In the genomic region with DNA sequence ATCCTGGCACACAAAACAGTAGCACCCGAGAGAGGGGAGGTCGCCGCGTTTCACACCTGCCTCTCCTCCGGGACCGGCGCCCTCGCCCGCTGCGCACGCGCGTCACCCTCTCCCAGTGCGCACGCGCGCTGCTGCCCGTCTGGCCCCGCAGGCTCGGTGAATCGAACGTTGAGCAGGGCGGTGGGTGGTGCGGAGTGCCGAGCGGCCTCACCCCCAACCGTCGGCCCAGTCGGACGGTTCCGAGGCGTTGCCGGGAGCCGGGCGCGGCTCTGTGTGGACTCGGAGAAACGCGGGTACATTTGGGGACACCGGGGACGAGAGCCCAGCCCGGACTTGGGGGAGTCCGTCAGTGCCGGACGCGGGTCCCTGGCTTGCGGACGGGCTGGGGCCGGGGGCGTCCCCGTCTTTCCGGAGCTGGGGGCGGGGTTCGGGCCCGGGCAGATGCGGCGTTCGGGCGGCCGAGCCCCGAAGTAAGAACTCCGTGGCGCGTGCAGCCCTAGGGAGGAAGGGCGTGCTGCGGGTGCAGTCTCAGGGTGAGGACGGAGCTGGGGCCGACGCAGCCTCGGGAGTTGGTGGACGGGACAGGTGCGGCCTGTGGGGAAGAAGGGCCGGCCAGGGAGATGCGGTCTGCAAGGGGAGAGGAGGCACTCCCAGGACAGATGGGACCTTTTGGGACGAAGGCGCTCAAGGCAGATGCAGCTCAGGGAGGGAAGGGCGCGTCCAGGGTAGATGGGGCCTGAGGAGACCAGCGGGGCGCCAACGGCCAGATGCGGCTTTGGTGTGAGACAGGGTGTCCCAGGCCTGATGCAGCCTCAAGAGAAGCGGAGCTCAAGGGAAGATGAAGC, we compare ENCODE assay signal across 8 cellular contexts. TPM values are rescaled to one million over a fixed set of nuclear protein-coding genes. Genes with fewer than 3 reads are reported as not detected.
DNase-seq lines count a peak whose midpoint lies in the region; ATAC-seq, FAIRE-seq and TF ChIP-seq lines count a peak whose summit lies in the region.

A gene with protein sequence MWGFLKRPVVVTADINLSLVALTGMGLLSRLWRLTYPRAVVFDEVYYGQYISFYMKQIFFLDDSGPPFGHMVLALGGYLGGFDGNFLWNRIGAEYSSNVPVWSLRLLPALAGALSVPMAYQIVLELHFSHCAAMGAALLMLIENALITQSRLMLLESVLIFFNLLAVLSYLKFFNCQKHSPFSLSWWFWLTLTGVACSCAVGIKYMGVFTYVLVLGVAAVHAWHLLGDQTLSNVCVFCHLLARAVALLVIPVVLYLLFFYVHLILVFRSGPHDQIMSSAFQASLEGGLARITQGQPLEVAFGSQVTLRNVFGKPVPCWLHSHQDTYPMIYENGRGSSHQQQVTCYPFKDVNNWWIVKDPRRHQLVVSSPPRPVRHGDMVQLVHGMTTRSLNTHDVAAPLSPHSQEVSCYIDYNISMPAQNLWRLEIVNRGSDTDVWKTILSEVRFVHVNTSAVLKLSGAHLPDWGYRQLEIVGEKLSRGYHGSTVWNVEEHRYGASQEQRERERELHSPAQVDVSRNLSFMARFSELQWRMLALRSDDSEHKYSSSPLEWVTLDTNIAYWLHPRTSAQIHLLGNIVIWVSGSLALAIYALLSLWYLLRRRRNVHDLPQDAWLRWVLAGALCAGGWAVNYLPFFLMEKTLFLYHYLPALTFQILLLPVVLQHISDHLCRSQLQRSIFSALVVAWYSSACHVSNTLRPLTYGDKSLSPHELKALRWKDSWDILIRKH (plus strand): TSS at position 138 of the 845 bp plus-strand sequence. CDS start 1,301 bp downstream, outside the sequence.

- H3K79me2 ChIP-seq in keratinocyte (ENCODE audit: control insufficient read depth, insufficient read depth, low read length) = no peaks in the 10 kb centered on the region

- peak within 1 kb of the TSS; percentile 63 for H3K4me2 ChIP-seq in keratinocyte (ENCODE audit: control insufficient read depth, extremely low read depth, insufficient read depth, low read depth, low read length)

- H3K36me3 ChIP-seq in keratinocyte (ENCODE audit: control insufficient read depth in 2 of 2, extremely low read depth in 1 of 2, insufficient read depth in 2 of 2, low read length in 2 of 2) = peaks cover 7 to 25% of the 10 kb centered on the region in 2 experiments

- H3K27me3 ChIP-seq in keratinocyte (ENCODE audit: control insufficient read depth, extremely low read depth, insufficient read depth, low read length) = no peaks in the 10 kb centered on the region

- peak; percentile 43 for DNase-seq in A172 (ENCODE audit: low spot score)
- DNase-seq in NCI-H2227 (lab: John Stamatoyannopoulos, UW; ENCODE audit: unreplicated experiment) = peak; percentile 92
- DNase-seq in activated CD4-positive, CD25-positive, alpha-beta regulatory T cell treated with anti-CD3 and anti-CD28 coated beads, Interleukin-2, amount 50 U/mL, for 72 hours = peak; percentile 90
- DNase-seq in cerebellar cortex (ENCODE audit: low spot score) = peak; percentile 79
- no peak for DNase-seq in keratinocyte (ENCODE audit: low read depth, low spot score)
- peak; percentile 74 to 85 (median 80) for DNase-seq in stimulated activated CD4-positive, alpha-beta T cell treated with anti-CD3 and anti-CD28 coated beads, Interleukin-12 subunit alpha, Interleukin-12 subunit beta, amount 100 ng/mL, for 48 hours (ENCODE audit: low read depth in 2 of 3, low spot score in 1 of 3)

- H3K9ac ChIP-seq in keratinocyte (ENCODE audit: control insufficient read depth, extremely low read depth, insufficient read depth, low read length) = peak within 1 kb of the TSS; percentile 67

- H4K20me1 ChIP-seq in keratinocyte (ENCODE audit: control insufficient read depth, extremely low read depth, insufficient read depth, low read length) = peaks cover 5% of the 10 kb centered on the region

- peak within 1 kb of the TSS; percentile 58 to 76 (median 74) for H3K4me3 ChIP-seq in keratinocyte (ENCODE audit: control insufficient read depth in 2 of 3, extremely low read depth in 1 of 3, insufficient read depth in 2 of 3, low read depth in 1 of 3, low read length in 3 of 3)

- no peaks in the 10 kb centered on the region for H3K9me3 ChIP-seq in keratinocyte (ENCODE audit: control insufficient read depth, low read depth, low read length)

- dilution Hi-C loops in keratinocyte (cut with MboI; ENCODE audit: extremely low pct_ligation_motif_present, low sequenced_read_pairs) = no loop called here

- peaks cover 28% of the 10 kb centered on the region for H3K4me1 ChIP-seq in keratinocyte (ENCODE audit: control insufficient read depth, extremely low read depth, insufficient read depth, low read length)

- no peak for FAIRE-seq in keratinocyte (lab: Jason Lieb, UNC)

- H2AFZ ChIP-seq in keratinocyte (ENCODE audit: control insufficient read depth, low read length) = peak within 1 kb of the TSS; percentile 73

- TF ChIP-seq CTCF in keratinocyte (optimal IDR thresholded peaks at IDR 0.05 in 1 of 3, IDR thresholded peaks at IDR 0.05 in 1 of 3, conservative IDR thresholded peaks at IDR 0.05 in 1 of 3; ENCODE audit: extremely low read depth in 1 of 3, insufficient read depth in 2 of 3, low read length in 3 of 3) = no peak

- ATAC-seq in GM18861 (IDR thresholded peaks at IDR 0.05; ENCODE audit: unreplicated experiment) (peak; percentile 83), HG03135 (IDR thresholded peaks at IDR 0.05; ENCODE audit: unreplicated experiment) (peak; percentile 78)

- H3K9me1 ChIP-seq in keratinocyte (ENCODE audit: control insufficient read depth, extremely low read depth, insufficient read depth, low read length) = no peaks in the 10 kb centered on the region

- H3K27ac ChIP-seq in keratinocyte (ENCODE audit: control insufficient read depth, insufficient read depth, low read length) = no peak within 1 kb of the TSS

RNA-seq across cellular contexts. Expression of the gene that starts here (rescaled TPM):
- 22.0 and 26.4 TPM in 2 replicates for total RNA-seq in A172 (2014; rRNA removed; shearing (Covaris generic))
- polyA plus RNA-seq in keratinocyte = 10.3 to 13.2 TPM (median 12.6 TPM) in 3 replicates
- 18.4 TPM for polyA plus RNA-seq in keratinocyte (2011; ENCODE audit: low read depth)
- polyA plus RNA-seq in keratinocyte (2011; cell fraction: cytosol; rRNA removed) = 6.0 and 6.5 TPM in 2 replicates
- 39.0 and 43.4 TPM in 2 replicates for polyA plus RNA-seq in keratinocyte (2011; cell fraction: nucleus; rRNA removed)
- polyA plus RNA-seq in keratinocyte (2012; ENCODE audit: low replicate concordance) = 11.4 and 17.4 TPM in 2 replicates
- 7.3 to 30.8 TPM (median 16.2 TPM) in 3 replicates for polyA minus RNA-seq in keratinocyte
- polyA minus RNA-seq in keratinocyte (2011; cell fraction: cytosol; rRNA and poly(A)+ RNA removed) = 6.7 TPM
- 21.6 and 24.1 TPM in 2 replicates for polyA minus RNA-seq in keratinocyte (2011; cell fraction: nucleus; rRNA and poly(A)+ RNA removed)
